ENCODE assay signal across 8 cellular contexts in the genomic region with DNA sequence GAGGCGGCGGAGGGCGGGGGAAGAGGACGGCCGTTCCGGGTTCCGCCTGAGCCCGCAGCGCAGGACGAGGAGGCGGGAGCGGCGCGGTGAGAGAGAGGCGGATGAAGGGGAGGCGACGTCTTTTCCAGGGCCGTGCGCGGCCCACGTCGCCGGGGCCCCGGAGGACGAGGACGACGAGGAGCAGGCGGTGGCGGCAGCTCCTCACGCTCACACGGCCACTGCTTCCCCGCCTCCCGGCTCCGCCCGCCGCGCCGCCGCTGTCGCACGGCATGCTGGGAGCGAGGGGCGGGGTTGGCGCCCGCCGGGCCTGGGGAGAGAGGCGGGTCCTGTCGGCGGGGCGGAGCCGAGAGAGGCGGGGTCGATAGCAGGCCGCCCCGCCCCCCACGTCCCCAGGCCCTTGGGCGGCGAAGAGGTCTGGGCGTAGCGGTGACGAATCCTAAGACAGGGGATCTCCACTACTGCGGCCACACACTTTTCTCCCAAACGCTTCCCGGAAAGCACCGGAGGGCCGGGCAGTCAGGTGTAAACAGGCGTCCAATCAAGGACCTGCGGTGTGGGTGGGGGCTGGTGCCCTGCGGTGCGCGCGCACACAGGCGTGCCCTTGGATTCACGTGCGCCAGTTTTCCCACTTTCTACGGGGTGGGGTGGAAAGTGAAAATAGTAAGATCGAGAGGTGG. TPM values are rescaled to one million over a fixed set of nuclear protein-coding genes. Genes with fewer than 3 reads are reported as not detected.
DNase-seq lines count a peak whose midpoint lies in the region; ATAC-seq and TF ChIP-seq lines count a peak whose summit lies in the region.
"Not testable (repeated sequence)": the region's sequence is repeated elsewhere in the genome, so short reads cannot be mapped to it uniquely, and the experiment has no call there.

A gene (minus strand): TSS at position 220 of the 677 bp plus-strand sequence. CDS start 367 bp downstream, outside the sequence.

- peak within 1 kb of the TSS; percentile 87 for H3K4me2 ChIP-seq in SK-N-SH

- POLR2A ChIA-PET in SK-N-SH (lab: Yijun Ruan, JAX), result interaction anchor here (1.1 kb wide), 1 partner anchor 125 kb away, joined by 3 read pairs; a partner anchor contains a TSS

- H3K9me3 ChIP-seq in SK-N-SH, result not testable (repeated sequence)

- WGBS in SK-N-SH (ENCODE audit: low lambda C conversion rate), result under 1% methylated on average over 43 of the region's 77 CpGs

- H3K27me3 ChIP-seq in SK-N-SH (ENCODE audit: insufficient read depth), result not testable (repeated sequence)

- peaks cover 39% of the 10 kb centered on the region for H4K20me1 ChIP-seq in SK-N-SH (ENCODE audit: insufficient read depth)

- H3K9me2 ChIP-seq in SK-N-SH, result not testable (repeated sequence)

- peak; percentile 86 for ATAC-seq in HG02588 (IDR thresholded peaks at IDR 0.05; ENCODE audit: unreplicated experiment)

- H3F3A ChIP-seq in SK-N-SH (replicated peaks; ENCODE audit: insufficient read depth), result not testable (repeated sequence)

- TF ChIP-seq RAD21 in SK-N-SH (IDR thresholded peaks at IDR 0.05; ENCODE audit: low read length), result not testable (repeated sequence)

- H3K36me3 ChIP-seq in SK-N-SH (replicated peaks in 1 of 2; ENCODE audit: control insufficient read depth in 1 of 2, insufficient read depth in 2 of 2, low read length in 1 of 2), result not testable (repeated sequence)

- not testable (repeated sequence) for H3K4me1 ChIP-seq in SK-N-SH (ENCODE audit: control insufficient read depth in 1 of 2, insufficient read depth in 2 of 2, low read depth in 1 of 2, low read length in 1 of 2)

- DNase-seq in NCI-H1048 (lab: John Stamatoyannopoulos, UW) (peak; percentile 48), SK-N-SH (peak; percentile 94), germinal center (ENCODE audit: low spot score) (peak; percentile 89), non-pigmented ciliary epithelial cell (ENCODE audit: low read depth) (peak; percentile 54), substantia nigra (lab: John Stamatoyannopoulos, UW) (peak; percentile 44 to 96 (median 84))
- DNase-seq in activated naive CD4-positive, alpha-beta T cell treated with anti-CD3 and anti-CD28 coated beads, Interleukin-2, amount 50 U/mL, for 16 hours, result peak; percentile 93

- peak within 1 kb of the TSS; percentile 89 for H3K9ac ChIP-seq in SK-N-SH

- H2AFZ ChIP-seq in SK-N-SH (ENCODE audit: low read depth), result peak within 1 kb of the TSS; percentile 94

- H3K27ac ChIP-seq in SK-N-SH (ENCODE audit: low read depth in 2 of 2, low read length in 1 of 2), result peak within 1 kb of the TSS; percentile 71 to 90
- H3K27ac ChIP-seq in substantia nigra (ENCODE audit: low read depth, low read length, poor library complexity, severe bottlenecking), result peak within 1 kb of the TSS; percentile 61

- CTCF ChIA-PET in SK-N-SH (lab: Yijun Ruan, JAX), result interaction anchor here (0.7 kb wide), 1 partner anchor 958 kb away, joined by 3 read pairs; a partner anchor contains a TSS

- H3K4me3 ChIP-seq in GM08714 (ENCODE audit: low read length) (peak within 1 kb of the TSS; percentile 84), SK-N-SH (ENCODE audit: low read depth in 2 of 2, low read length in 1 of 2) (peak within 1 kb of the TSS; percentile 63 to 88)

- TF ChIP-seq EP300 in SK-N-SH (IDR thresholded peaks at IDR 0.05; ENCODE audit: borderline replicate concordance in 1 of 2, low read depth in 1 of 2, low read length in 1 of 2), result not testable (repeated sequence)

- peaks cover 45% of the 10 kb centered on the region for H3K79me2 ChIP-seq in SK-N-SH (ENCODE audit: insufficient read depth)

- TF ChIP-seq CTCF in SK-N-SH (IDR thresholded peaks at IDR 0.05), result not testable (repeated sequence)

TF ChIP-seq in SK-N-SH, 30 proteins besides CTCF, POLR2A, EP300 and RAD21:
- TF ChIP-seq MXI1 (IDR thresholded peaks at IDR 0.05; ENCODE audit: low read depth, low read length) (peak; percentile 81), NRF1 (IDR thresholded peaks at IDR 0.05; ENCODE audit: low read depth, low read length) (peak; percentile 52; the same call in 1 of the 2 replicates), ELF1 (IDR thresholded peaks at IDR 0.05) (peak; percentile 41; the same call in 1 of the 2 replicates), SIN3A (IDR thresholded peaks at IDR 0.05; ENCODE audit: borderline replicate concordance, low read depth, low read length) (0 out of 2 replicates have a peak, but pooled peaks have one; percentile 26), POLR2AphosphoS5 (IDR thresholded peaks at IDR 0.05; ENCODE audit: low read depth, low read length) (peak; percentile 55)
- TF ChIP-seq, protein P1, sequence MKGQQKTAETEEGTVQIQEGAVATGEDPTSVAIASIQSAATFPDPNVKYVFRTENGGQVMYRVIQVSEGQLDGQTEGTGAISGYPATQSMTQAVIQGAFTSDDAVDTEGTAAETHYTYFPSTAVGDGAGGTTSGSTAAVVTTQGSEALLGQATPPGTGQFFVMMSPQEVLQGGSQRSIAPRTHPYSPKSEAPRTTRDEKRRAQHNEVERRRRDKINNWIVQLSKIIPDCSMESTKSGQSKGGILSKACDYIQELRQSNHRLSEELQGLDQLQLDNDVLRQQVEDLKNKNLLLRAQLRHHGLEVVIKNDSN (IDR thresholded peaks at IDR 0.05; ENCODE audit: borderline replicate concordance, low read depth), result peak; percentile 84
- TF ChIP-seq, protein P2, sequence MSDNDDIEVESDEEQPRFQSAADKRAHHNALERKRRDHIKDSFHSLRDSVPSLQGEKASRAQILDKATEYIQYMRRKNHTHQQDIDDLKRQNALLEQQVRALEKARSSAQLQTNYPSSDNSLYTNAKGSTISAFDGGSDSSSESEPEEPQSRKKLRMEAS (IDR thresholded peaks at IDR 0.05; ENCODE audit: low read depth), result peak; percentile 98

RNA-seq across cellular contexts. Expression of the gene that starts here (rescaled TPM):
- 11.2 and 14.8 TPM in 2 replicates for polyA plus RNA-seq in SK-N-SH (2012; rRNA removed)
- polyA plus RNA-seq in SK-N-SH (2012; cell fraction: cytosol; rRNA removed), result 11.7 and 12.4 TPM in 2 replicates
- 16.9 and 32.5 TPM in 2 replicates for polyA plus RNA-seq in SK-N-SH (2012; cell fraction: nucleus; rRNA removed)

Comparison
In these comparisons a context has a peak if more than half of its experiments do, and no peak if none do; other contexts are left out.
1. Peak in every context shown above with its lines: DNase-seq, ATAC-seq, H3K4me3 ChIP-seq and H3K27ac ChIP-seq.